In genomic region chr12:48005750-48006021, GRCh38 we compare ENCODE assay signal across 21 cellular contexts. TPM values are rescaled to one million over a fixed set of nuclear protein-coding genes. Genes with fewer than 3 reads are reported as not detected.
DNase-seq lines count a peak whose midpoint lies in the region; ATAC-seq and TF ChIP-seq lines count a peak whose summit lies in the region.
"Had no signal": no experiment of that assay in that cellular context is flagged by ENCODE, and none has a peak within 500 bp of the region (broad histone marks: within the 10 kb centered on the region; RNA-seq: fewer than 3 reads in every experiment).

No MANE protein-coding gene starts in this region.

- no peak overlapping the region for H4K8ac ChIP-seq in neuronal stem cell (ENCODE audit: low read depth, low read length)

- peak overlapping the region; percentile 58 for H2AK5ac ChIP-seq in neuronal stem cell (ENCODE audit: low read depth, low read length)

- H3K4me1 ChIP-seq in CD8-positive, alpha-beta T cell (ENCODE audit: insufficient read depth, low read length): peaks cover 46% of the 10 kb centered on the region
- H3K4me1 ChIP-seq in Loucy (ENCODE audit: insufficient read depth, low read length, poor library complexity, severe bottlenecking): peaks cover 24% of the 10 kb centered on the region
- peaks cover 11% of the 10 kb centered on the region for H3K4me1 ChIP-seq in endodermal cell (ENCODE audit: control insufficient read depth, insufficient read depth, low read length)
- peaks cover 22 to 24% of the 10 kb centered on the region in 2 donors for H3K4me1 ChIP-seq in neuronal stem cell (ENCODE audit: control insufficient read depth in 2 of 2, insufficient read depth in 1 of 2, low read depth in 1 of 2, low read length in 2 of 2)

- H3K4me3 Mint-ChIP-seq in CD8-positive, alpha-beta T cell: peak overlapping the region; percentile 79
- peak overlapping the region; percentile 56 for H3K4me3 Mint-ChIP-seq in endodermal cell

- H2AFZ ChIP-seq in Loucy (ENCODE audit: low read length) (no peak overlapping the region), neuronal stem cell (ENCODE audit: low read length) (peak overlapping the region; percentile 89)

- no peak for DNase-seq in CD8-positive, alpha-beta T cell
- DNase-seq in endodermal cell (no peak), neuronal stem cell (ENCODE audit: low spot score) (no peak), H7 (no peak), HUDEP-2 (lab: John Stamatoyannopoulos, UW; ENCODE audit: unreplicated experiment in 76 of 76) (no peak), AML-193 (lab: John Stamatoyannopoulos, UW) (no peak)
- DNase-seq: activated CD4-positive, alpha-beta T cell treated with anti-CD3 and anti-CD28 coated beads for 4 hours; adrenal gland; Calu3; dermis blood vessel endothelial cell; EL; foreskin keratinocyte; hypothalamus; kidney; NCI-H1436; NCI-H524; stimulated activated naive B cell treated with anti-CD40 and anti-IgM and Interleukin-4, amounts not matched to agents 10 μg/mL and 1 μg/mL and 100 μg/mL, for 72 hours had no signal

- peak overlapping the region; percentile 82 for H2BK15ac ChIP-seq in neuronal stem cell (ENCODE audit: low read length)

- peaks cover 37% of the 10 kb centered on the region for H3K4me1 Mint-ChIP-seq in CD8-positive, alpha-beta T cell (ENCODE audit: low read depth)
- peaks cover 26% of the 10 kb centered on the region for H3K4me1 Mint-ChIP-seq in endodermal cell

- no peak overlapping the region for H3K4me3 ChIP-seq in CD8-positive, alpha-beta T cell (ENCODE audit: low read depth, low read length)
- no peak overlapping the region for H3K4me3 ChIP-seq in Loucy (ENCODE audit: low read length, poor library complexity, severe bottlenecking)
- H3K4me3 ChIP-seq in endodermal cell (ENCODE audit: low read length): peak overlapping the region; percentile 76
- no peak overlapping the region for H3K4me3 ChIP-seq in neuronal stem cell (ENCODE audit: low read length in 2 of 2)
- no peak overlapping the region for H3K4me3 ChIP-seq in H7 (ENCODE audit: insufficient read depth, low read depth, low read length)
- H3K4me3 ChIP-seq: adrenal gland, lung, prostate gland had no signal

- H3K4me2 ChIP-seq in Loucy (ENCODE audit: low read depth, low read length, poor library complexity, severe bottlenecking): peak overlapping the region; percentile 75
- peak overlapping the region; percentile 86 for H3K4me2 ChIP-seq in neuronal stem cell (ENCODE audit: insufficient read depth, low read length, poor library complexity, severe bottlenecking)

- POLR2A ChIA-PET in CD8-positive, alpha-beta T cell (lab: Charles Lee): no interaction called here

- no peaks in the 10 kb centered on the region for H3K9me3 Mint-ChIP-seq in CD8-positive, alpha-beta T cell
- no peaks in the 10 kb centered on the region for H3K9me3 Mint-ChIP-seq in endodermal cell
- H3K9me3 Mint-ChIP-seq: stimulated activated naive B cell treated with anti-CD40 and anti-IgM and Interleukin-4, amounts not matched to agents 10 μg/mL and 1 μg/mL and 100 μg/mL, for 72 hours had no signal

- H3F3A ChIP-seq in Loucy (ENCODE audit: low read depth): no peaks in the 10 kb centered on the region

- no peaks in the 10 kb centered on the region for H3K9me3 ChIP-seq in CD8-positive, alpha-beta T cell (ENCODE audit: low read length)
- H3K9me3 ChIP-seq in Loucy (ENCODE audit: insufficient read depth, low read depth, low read length): no peaks in the 10 kb centered on the region
- H3K9me3 ChIP-seq in endodermal cell (ENCODE audit: control insufficient read depth, low read length): no peaks in the 10 kb centered on the region
- H3K9me3 ChIP-seq in neuronal stem cell (replicated peaks in 1 of 2; ENCODE audit: control insufficient read depth in 2 of 2, insufficient read depth in 1 of 2, low read depth in 1 of 2, low read length in 2 of 2): no peaks in the 10 kb centered on the region
- H3K9me3 ChIP-seq: adrenal gland, prostate gland had no signal

- CTCF ChIA-PET in CD8-positive, alpha-beta T cell (lab: Charles Lee): no interaction called here

- intact Hi-C loops in CD8-positive, alpha-beta T cell (cut with DNase I, micrococcal nuclease): no loop called here

- H3K9me2 ChIP-seq in Loucy (replicated peaks; ENCODE audit: low read depth, low read length): no peaks in the 10 kb centered on the region

- ATAC-seq in CD8-positive, alpha-beta T cell: no peak
- ATAC-seq: foreskin keratinocyte; stimulated activated naive B cell treated with anti-CD40 and anti-IgM and Interleukin-4, amounts not matched to agents 10 μg/mL and 1 μg/mL and 100 μg/mL, for 72 hours had no signal

- no peak overlapping the region for H3K4ac ChIP-seq in neuronal stem cell (ENCODE audit: low read length)

- H3K27me3 Mint-ChIP-seq in CD8-positive, alpha-beta T cell (ENCODE audit: low read depth): peaks cover 80% of the 10 kb centered on the region
- peaks cover 98% of the 10 kb centered on the region for H3K27me3 Mint-ChIP-seq in endodermal cell (ENCODE audit: insufficient read depth)

- no peak overlapping the region for H3K14ac ChIP-seq in neuronal stem cell (ENCODE audit: low read length)

- H2BK120ac ChIP-seq in neuronal stem cell (ENCODE audit: low read depth, low read length): peak overlapping the region; percentile 75

- peak overlapping the region; percentile 93 for H2BK12ac ChIP-seq in neuronal stem cell (ENCODE audit: low read length)

- H3K18ac ChIP-seq in neuronal stem cell (ENCODE audit: low read length): peak overlapping the region; percentile 98

- no peaks in the 10 kb centered on the region for H3K36me3 Mint-ChIP-seq in CD8-positive, alpha-beta T cell
- H3K36me3 Mint-ChIP-seq in endodermal cell (ENCODE audit: low read depth): no peaks in the 10 kb centered on the region
- H3K36me3 Mint-ChIP-seq: IgD-negative memory B cell; stimulated activated naive B cell treated with anti-CD40 and anti-IgM and Interleukin-4, amounts not matched to agents 10 μg/mL and 1 μg/mL and 100 μg/mL, for 72 hours had no signal

- H3K9ac ChIP-seq in Loucy (ENCODE audit: low read depth, low read length, poor library complexity, severe bottlenecking) (peak overlapping the region; percentile 82), endodermal cell (ENCODE audit: extremely low read depth, low read length, poor library complexity, severe bottlenecking) (no peak overlapping the region), neuronal stem cell (ENCODE audit: low read depth, low read length, poor library complexity) (no peak overlapping the region)

- H3K27ac ChIP-seq in CD8-positive, alpha-beta T cell (ENCODE audit: low read depth, low read length): no peak overlapping the region
- no peak overlapping the region for H3K27ac ChIP-seq in endodermal cell (ENCODE audit: low read depth, low read length)
- H3K27ac ChIP-seq in neuronal stem cell (replicated peaks; ENCODE audit: low read length): peak overlapping the region; percentile 91
- H3K27ac ChIP-seq: adrenal gland, foreskin keratinocyte, prostate gland had no signal

- H4K91ac ChIP-seq in neuronal stem cell (ENCODE audit: low read depth, low read length, poor library complexity): peak overlapping the region; percentile 89

- H2BK5ac ChIP-seq in neuronal stem cell (ENCODE audit: low read length): no peak overlapping the region

- H3K27ac Mint-ChIP-seq in CD8-positive, alpha-beta T cell: no peak overlapping the region
- H3K27ac Mint-ChIP-seq in endodermal cell: no peak overlapping the region
- H3K27ac Mint-ChIP-seq: stimulated activated naive B cell treated with anti-CD40 and anti-IgM and Interleukin-4, amounts not matched to agents 10 μg/mL and 1 μg/mL and 100 μg/mL, for 72 hours had no signal

- no peak overlapping the region for H3K23ac ChIP-seq in neuronal stem cell (ENCODE audit: low read depth, low read length, poor library complexity)

- peaks cover 18% of the 10 kb centered on the region for H4K20me1 ChIP-seq in Loucy (ENCODE audit: insufficient read depth, low read length, poor library complexity, severe bottlenecking)

- H3K79me2 ChIP-seq in Loucy (ENCODE audit: insufficient read depth, low read length): peaks cover 34% of the 10 kb centered on the region

- H3K79me1 ChIP-seq in neuronal stem cell (ENCODE audit: low read depth, low read length): no peaks in the 10 kb centered on the region

- peaks cover 60% of the 10 kb centered on the region for H3K27me3 ChIP-seq in CD8-positive, alpha-beta T cell (ENCODE audit: insufficient read depth, low read length)
- peaks cover 16% of the 10 kb centered on the region for H3K27me3 ChIP-seq in Loucy (ENCODE audit: insufficient read depth, low read length, poor library complexity, severe bottlenecking)
- H3K27me3 ChIP-seq in endodermal cell (ENCODE audit: control insufficient read depth, insufficient read depth, low read length, poor library complexity, severe bottlenecking): peaks cover 94% of the 10 kb centered on the region
- H3K27me3 ChIP-seq in neuronal stem cell (ENCODE audit: control insufficient read depth in 3 of 3, insufficient read depth in 3 of 3, low read depth in 1 of 3, low read length in 3 of 3): peaks cover 0 to 5% (median 4%) of the 10 kb centered on the region in 3 experiments
- H3K27me3 ChIP-seq in H7 (ENCODE audit: control insufficient read depth, insufficient read depth, low read length): peaks cover 98% of the 10 kb centered on the region

- no peaks in the 10 kb centered on the region for H3K36me3 ChIP-seq in CD8-positive, alpha-beta T cell (ENCODE audit: insufficient read depth, low read length)
- H3K36me3 ChIP-seq in Loucy (ENCODE audit: insufficient read depth, low read length) (no peaks in the 10 kb centered on the region), endodermal cell (ENCODE audit: control insufficient read depth, insufficient read depth, low read length) (no peaks in the 10 kb centered on the region), neuronal stem cell (replicated peaks in 1 of 2; ENCODE audit: control insufficient read depth in 2 of 2, insufficient read depth in 2 of 2, low read length in 2 of 2) (no peaks in the 10 kb centered on the region), H7 (replicated peaks; ENCODE audit: control insufficient read depth, insufficient read depth, low read length) (no peaks in the 10 kb centered on the region)
- H3K36me3 ChIP-seq: adrenal gland, prostate gland had no signal

- no peak for TF ChIP-seq CTCF in CD8-positive, alpha-beta T cell (IDR thresholded peaks at IDR 0.05)
- TF ChIP-seq CTCF in Loucy (conservative IDR thresholded peaks at IDR 0.05; ENCODE audit: low read length): no peak
- TF ChIP-seq CTCF in endodermal cell (conservative IDR thresholded peaks at IDR 0.05): no peak

RNA-seq across cellular contexts. Expression of gene COL2A1, which starts 1.4 kb away (rescaled TPM):
- total RNA-seq in CD8-positive, alpha-beta T cell: not detected
- total RNA-seq in endodermal cell: 10 to 100 TPM; 12.4 to 21.0 TPM
- 365 TPM for polyA plus RNA-seq in endodermal cell (2013, experiment 1 of 2)
- 366 TPM for polyA plus RNA-seq in endodermal cell (2013, experiment 2 of 2)
- 481 TPM for polyA plus RNA-seq in neuronal stem cell (2013, experiment 1 of 2)
- 461 TPM for polyA plus RNA-seq in neuronal stem cell (2013, experiment 2 of 2)
- 2.0 and 4.6 TPM in 2 replicates for total RNA-seq in H7 (2014; rRNA removed; shearing (Covaris generic))
- total RNA-seq: dermis blood vessel endothelial cell, kidney had no signal
- polyA plus RNA-seq: IgD-negative memory B cell had no signal

RNA-seq across cellular contexts. Expression of gene TMEM106C, which starts 42.3 kb away (rescaled TPM):
- 10 to 100 TPM; 12.1 to 13.1 TPM for total RNA-seq in CD8-positive, alpha-beta T cell
- 10 to 100 TPM; 17.3 to 61.6 TPM for total RNA-seq in endodermal cell
- polyA plus RNA-seq in endodermal cell (2013, experiment 1 of 2): 120 TPM
- 114 TPM for polyA plus RNA-seq in endodermal cell (2013, experiment 2 of 2)
- polyA plus RNA-seq in neuronal stem cell (2013, experiment 1 of 2): 71.6 TPM
- polyA plus RNA-seq in neuronal stem cell (2013, experiment 2 of 2): 70.1 TPM
- 13.4 and 15.6 TPM in 2 replicates for total RNA-seq in H7 (2014; rRNA removed; shearing (Covaris generic))
